ENCODE assay signal across 1 cellular context in genomic region chr2:159904565-159905281, GRCh38.
A peak's percentile ranks its signal among the peaks of the same experiment; 100 is the strongest.
TF ChIP-seq lines count a peak whose summit lies in the region.

Gene LY75 (minus strand): TSS chr2:159904756.

TF ChIP-seq in K562, 482 proteins besides CTCF, POLR2A, EP300 and RAD21 (continued from another document):
- TF ChIP-seq, protein P1, sequence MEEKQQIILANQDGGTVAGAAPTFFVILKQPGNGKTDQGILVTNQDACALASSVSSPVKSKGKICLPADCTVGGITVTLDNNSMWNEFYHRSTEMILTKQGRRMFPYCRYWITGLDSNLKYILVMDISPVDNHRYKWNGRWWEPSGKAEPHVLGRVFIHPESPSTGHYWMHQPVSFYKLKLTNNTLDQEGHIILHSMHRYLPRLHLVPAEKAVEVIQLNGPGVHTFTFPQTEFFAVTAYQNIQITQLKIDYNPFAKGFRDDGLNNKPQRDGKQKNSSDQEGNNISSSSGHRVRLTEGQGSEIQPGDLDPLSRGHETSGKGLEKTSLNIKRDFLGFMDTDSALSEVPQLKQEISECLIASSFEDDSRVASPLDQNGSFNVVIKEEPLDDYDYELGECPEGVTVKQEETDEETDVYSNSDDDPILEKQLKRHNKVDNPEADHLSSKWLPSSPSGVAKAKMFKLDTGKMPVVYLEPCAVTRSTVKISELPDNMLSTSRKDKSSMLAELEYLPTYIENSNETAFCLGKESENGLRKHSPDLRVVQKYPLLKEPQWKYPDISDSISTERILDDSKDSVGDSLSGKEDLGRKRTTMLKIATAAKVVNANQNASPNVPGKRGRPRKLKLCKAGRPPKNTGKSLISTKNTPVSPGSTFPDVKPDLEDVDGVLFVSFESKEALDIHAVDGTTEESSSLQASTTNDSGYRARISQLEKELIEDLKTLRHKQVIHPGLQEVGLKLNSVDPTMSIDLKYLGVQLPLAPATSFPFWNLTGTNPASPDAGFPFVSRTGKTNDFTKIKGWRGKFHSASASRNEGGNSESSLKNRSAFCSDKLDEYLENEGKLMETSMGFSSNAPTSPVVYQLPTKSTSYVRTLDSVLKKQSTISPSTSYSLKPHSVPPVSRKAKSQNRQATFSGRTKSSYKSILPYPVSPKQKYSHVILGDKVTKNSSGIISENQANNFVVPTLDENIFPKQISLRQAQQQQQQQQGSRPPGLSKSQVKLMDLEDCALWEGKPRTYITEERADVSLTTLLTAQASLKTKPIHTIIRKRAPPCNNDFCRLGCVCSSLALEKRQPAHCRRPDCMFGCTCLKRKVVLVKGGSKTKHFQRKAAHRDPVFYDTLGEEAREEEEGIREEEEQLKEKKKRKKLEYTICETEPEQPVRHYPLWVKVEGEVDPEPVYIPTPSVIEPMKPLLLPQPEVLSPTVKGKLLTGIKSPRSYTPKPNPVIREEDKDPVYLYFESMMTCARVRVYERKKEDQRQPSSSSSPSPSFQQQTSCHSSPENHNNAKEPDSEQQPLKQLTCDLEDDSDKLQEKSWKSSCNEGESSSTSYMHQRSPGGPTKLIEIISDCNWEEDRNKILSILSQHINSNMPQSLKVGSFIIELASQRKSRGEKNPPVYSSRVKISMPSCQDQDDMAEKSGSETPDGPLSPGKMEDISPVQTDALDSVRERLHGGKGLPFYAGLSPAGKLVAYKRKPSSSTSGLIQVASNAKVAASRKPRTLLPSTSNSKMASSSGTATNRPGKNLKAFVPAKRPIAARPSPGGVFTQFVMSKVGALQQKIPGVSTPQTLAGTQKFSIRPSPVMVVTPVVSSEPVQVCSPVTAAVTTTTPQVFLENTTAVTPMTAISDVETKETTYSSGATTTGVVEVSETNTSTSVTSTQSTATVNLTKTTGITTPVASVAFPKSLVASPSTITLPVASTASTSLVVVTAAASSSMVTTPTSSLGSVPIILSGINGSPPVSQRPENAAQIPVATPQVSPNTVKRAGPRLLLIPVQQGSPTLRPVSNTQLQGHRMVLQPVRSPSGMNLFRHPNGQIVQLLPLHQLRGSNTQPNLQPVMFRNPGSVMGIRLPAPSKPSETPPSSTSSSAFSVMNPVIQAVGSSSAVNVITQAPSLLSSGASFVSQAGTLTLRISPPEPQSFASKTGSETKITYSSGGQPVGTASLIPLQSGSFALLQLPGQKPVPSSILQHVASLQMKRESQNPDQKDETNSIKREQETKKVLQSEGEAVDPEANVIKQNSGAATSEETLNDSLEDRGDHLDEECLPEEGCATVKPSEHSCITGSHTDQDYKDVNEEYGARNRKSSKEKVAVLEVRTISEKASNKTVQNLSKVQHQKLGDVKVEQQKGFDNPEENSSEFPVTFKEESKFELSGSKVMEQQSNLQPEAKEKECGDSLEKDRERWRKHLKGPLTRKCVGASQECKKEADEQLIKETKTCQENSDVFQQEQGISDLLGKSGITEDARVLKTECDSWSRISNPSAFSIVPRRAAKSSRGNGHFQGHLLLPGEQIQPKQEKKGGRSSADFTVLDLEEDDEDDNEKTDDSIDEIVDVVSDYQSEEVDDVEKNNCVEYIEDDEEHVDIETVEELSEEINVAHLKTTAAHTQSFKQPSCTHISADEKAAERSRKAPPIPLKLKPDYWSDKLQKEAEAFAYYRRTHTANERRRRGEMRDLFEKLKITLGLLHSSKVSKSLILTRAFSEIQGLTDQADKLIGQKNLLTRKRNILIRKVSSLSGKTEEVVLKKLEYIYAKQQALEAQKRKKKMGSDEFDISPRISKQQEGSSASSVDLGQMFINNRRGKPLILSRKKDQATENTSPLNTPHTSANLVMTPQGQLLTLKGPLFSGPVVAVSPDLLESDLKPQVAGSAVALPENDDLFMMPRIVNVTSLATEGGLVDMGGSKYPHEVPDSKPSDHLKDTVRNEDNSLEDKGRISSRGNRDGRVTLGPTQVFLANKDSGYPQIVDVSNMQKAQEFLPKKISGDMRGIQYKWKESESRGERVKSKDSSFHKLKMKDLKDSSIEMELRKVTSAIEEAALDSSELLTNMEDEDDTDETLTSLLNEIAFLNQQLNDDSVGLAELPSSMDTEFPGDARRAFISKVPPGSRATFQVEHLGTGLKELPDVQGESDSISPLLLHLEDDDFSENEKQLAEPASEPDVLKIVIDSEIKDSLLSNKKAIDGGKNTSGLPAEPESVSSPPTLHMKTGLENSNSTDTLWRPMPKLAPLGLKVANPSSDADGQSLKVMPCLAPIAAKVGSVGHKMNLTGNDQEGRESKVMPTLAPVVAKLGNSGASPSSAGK (IDR thresholded peaks at IDR 0.05): peak; percentile 59; the same call in 1 of the 2 replicates
- TF ChIP-seq, protein P2, sequence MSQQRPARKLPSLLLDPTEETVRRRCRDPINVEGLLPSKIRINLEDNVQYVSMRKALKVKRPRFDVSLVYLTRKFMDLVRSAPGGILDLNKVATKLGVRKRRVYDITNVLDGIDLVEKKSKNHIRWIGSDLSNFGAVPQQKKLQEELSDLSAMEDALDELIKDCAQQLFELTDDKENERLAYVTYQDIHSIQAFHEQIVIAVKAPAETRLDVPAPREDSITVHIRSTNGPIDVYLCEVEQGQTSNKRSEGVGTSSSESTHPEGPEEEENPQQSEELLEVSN (IDR thresholded peaks at IDR 0.05; ENCODE audit: borderline replicate concordance in 1 of 2, extremely low read depth in 1 of 2, insufficient read depth in 1 of 2, insufficient read length in 1 of 2, low read depth in 1 of 2, low read length in 1 of 2, poor library complexity in 1 of 2, severe bottlenecking in 1 of 2): peak; percentile 75 to 96
- TF ChIP-seq, protein P3, sequence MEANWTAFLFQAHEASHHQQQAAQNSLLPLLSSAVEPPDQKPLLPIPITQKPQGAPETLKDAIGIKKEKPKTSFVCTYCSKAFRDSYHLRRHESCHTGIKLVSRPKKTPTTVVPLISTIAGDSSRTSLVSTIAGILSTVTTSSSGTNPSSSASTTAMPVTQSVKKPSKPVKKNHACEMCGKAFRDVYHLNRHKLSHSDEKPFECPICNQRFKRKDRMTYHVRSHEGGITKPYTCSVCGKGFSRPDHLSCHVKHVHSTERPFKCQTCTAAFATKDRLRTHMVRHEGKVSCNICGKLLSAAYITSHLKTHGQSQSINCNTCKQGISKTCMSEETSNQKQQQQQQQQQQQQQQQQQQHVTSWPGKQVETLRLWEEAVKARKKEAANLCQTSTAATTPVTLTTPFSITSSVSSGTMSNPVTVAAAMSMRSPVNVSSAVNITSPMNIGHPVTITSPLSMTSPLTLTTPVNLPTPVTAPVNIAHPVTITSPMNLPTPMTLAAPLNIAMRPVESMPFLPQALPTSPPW (CRISPR knock-in tag; IDR thresholded peaks at IDR 0.05): 0 out of 2 replicates have a peak, but pooled peaks have one; percentile 21
TF ChIP-seq in K562: peak in this region for 8.
